1 cellular context compared by ENCODE assay signal in the genomic region with DNA sequence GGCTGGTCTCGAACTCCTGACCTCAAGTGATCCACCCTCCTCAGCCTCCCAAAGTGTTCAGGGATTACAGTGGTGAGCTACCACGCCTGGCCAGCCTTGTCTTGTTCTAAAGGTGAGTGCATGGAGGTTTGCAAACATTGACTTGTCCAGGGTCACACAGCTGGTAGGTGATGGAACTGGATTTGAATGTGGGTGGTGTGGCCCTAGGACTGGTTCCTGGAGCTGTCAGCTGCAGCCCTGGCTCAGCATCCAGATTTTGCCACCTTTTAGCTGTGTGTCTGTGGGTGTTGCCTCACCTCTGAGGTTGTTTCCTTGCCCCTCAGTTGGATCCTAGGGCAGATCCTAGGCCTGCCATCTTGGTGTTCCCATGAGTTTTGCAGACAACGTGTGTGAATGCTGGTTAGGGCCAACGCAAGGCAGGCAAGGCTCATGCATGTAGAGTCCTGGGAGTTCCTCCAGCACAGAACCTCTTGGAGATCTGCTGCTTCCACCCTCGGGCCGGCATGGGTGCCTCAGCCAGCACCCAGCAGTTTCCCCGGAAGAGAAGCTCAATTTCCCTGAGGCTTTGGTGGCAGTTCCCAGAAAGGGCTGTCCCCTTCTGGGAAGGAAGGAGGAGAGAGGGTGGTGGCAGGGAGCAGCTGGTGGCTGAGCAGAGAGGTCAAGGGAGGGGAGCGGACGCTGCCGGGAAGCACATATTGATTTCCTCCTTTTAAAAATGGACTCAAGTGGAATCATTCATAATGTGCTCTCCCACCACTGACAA.
TF ChIP-seq lines count a peak whose summit lies in the region.

No MANE protein-coding gene starts in this region.

TF ChIP-seq in H1, 55 proteins besides CTCF, POLR2A, EP300 and RAD21:
- TF ChIP-seq, protein P1, sequence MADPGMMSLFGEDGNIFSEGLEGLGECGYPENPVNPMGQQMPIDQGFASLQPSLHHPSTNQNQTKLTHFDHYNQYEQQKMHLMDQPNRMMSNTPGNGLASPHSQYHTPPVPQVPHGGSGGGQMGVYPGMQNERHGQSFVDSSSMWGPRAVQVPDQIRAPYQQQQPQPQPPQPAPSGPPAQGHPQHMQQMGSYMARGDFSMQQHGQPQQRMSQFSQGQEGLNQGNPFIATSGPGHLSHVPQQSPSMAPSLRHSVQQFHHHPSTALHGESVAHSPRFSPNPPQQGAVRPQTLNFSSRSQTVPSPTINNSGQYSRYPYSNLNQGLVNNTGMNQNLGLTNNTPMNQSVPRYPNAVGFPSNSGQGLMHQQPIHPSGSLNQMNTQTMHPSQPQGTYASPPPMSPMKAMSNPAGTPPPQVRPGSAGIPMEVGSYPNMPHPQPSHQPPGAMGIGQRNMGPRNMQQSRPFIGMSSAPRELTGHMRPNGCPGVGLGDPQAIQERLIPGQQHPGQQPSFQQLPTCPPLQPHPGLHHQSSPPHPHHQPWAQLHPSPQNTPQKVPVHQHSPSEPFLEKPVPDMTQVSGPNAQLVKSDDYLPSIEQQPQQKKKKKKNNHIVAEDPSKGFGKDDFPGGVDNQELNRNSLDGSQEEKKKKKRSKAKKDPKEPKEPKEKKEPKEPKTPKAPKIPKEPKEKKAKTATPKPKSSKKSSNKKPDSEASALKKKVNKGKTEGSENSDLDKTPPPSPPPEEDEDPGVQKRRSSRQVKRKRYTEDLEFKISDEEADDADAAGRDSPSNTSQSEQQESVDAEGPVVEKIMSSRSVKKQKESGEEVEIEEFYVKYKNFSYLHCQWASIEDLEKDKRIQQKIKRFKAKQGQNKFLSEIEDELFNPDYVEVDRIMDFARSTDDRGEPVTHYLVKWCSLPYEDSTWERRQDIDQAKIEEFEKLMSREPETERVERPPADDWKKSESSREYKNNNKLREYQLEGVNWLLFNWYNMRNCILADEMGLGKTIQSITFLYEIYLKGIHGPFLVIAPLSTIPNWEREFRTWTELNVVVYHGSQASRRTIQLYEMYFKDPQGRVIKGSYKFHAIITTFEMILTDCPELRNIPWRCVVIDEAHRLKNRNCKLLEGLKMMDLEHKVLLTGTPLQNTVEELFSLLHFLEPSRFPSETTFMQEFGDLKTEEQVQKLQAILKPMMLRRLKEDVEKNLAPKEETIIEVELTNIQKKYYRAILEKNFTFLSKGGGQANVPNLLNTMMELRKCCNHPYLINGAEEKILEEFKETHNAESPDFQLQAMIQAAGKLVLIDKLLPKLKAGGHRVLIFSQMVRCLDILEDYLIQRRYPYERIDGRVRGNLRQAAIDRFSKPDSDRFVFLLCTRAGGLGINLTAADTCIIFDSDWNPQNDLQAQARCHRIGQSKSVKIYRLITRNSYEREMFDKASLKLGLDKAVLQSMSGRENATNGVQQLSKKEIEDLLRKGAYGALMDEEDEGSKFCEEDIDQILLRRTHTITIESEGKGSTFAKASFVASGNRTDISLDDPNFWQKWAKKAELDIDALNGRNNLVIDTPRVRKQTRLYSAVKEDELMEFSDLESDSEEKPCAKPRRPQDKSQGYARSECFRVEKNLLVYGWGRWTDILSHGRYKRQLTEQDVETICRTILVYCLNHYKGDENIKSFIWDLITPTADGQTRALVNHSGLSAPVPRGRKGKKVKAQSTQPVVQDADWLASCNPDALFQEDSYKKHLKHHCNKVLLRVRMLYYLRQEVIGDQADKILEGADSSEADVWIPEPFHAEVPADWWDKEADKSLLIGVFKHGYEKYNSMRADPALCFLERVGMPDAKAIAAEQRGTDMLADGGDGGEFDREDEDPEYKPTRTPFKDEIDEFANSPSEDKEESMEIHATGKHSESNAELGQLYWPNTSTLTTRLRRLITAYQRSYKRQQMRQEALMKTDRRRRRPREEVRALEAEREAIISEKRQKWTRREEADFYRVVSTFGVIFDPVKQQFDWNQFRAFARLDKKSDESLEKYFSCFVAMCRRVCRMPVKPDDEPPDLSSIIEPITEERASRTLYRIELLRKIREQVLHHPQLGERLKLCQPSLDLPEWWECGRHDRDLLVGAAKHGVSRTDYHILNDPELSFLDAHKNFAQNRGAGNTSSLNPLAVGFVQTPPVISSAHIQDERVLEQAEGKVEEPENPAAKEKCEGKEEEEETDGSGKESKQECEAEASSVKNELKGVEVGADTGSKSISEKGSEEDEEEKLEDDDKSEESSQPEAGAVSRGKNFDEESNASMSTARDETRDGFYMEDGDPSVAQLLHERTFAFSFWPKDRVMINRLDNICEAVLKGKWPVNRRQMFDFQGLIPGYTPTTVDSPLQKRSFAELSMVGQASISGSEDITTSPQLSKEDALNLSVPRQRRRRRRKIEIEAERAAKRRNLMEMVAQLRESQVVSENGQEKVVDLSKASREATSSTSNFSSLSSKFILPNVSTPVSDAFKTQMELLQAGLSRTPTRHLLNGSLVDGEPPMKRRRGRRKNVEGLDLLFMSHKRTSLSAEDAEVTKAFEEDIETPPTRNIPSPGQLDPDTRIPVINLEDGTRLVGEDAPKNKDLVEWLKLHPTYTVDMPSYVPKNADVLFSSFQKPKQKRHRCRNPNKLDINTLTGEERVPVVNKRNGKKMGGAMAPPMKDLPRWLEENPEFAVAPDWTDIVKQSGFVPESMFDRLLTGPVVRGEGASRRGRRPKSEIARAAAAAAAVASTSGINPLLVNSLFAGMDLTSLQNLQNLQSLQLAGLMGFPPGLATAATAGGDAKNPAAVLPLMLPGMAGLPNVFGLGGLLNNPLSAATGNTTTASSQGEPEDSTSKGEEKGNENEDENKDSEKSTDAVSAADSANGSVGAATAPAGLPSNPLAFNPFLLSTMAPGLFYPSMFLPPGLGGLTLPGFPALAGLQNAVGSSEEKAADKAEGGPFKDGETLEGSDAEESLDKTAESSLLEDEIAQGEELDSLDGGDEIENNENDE (IDR thresholded peaks at IDR 0.05; ENCODE audit: insufficient replicate concordance, low read length) = no peak
- TF ChIP-seq YY1 (IDR thresholded peaks at IDR 0.05; ENCODE audit: low read depth, low read length) (no peak), SUZ12 (IDR thresholded peaks at IDR 0.05; ENCODE audit: low read length) (no peak), CBX5 (IDR thresholded peaks at IDR 0.05; ENCODE audit: low read depth, low read length) (no peak), KDM5A (IDR thresholded peaks at IDR 0.05; ENCODE audit: low read length) (no peak), NRF1 (IDR thresholded peaks at IDR 0.05; ENCODE audit: low read depth, low read length) (no peak), TCF12 (IDR thresholded peaks at IDR 0.05; ENCODE audit: low read depth, low read length) (no peak), CHD2 (IDR thresholded peaks at IDR 0.05; ENCODE audit: low read length) (no peak), ASH2L (IDR thresholded peaks at IDR 0.05; ENCODE audit: low read length) (no peak), CREB1 (IDR thresholded peaks at IDR 0.05) (no peak), BCL11A (IDR thresholded peaks at IDR 0.05; ENCODE audit: low read depth in 2 of 2, low read length in 2 of 2) (no peak)
TF ChIP-seq in H1: peak in this region for 0.
